8 cellular contexts compared by ENCODE assay signal in genomic region chr6:2353412-2354137, GRCh38.
DNase-seq lines count a peak whose midpoint lies in the region; ATAC-seq, FAIRE-seq and TF ChIP-seq lines count a peak whose summit lies in the region.

No MANE protein-coding gene starts in this region.

- no peaks in the 10 kb centered on the region; a peak in 2 of 5 replicates for H3K27me3 ChIP-seq in K562 (ENCODE audit: control insufficient read depth in 2 of 2, insufficient read depth in 2 of 2, low read length in 2 of 2)
- H3K27me3 ChIP-seq in spleen (replicated peaks in 1 of 7): no peaks in the 10 kb centered on the region

- H3K4me3 ChIP-seq in K562 (no peak overlapping the region), spleen (no peak overlapping the region)

- no peaks in the 10 kb centered on the region for H3K9me1 ChIP-seq in K562 (ENCODE audit: control insufficient read depth, insufficient read depth, low read length)

- intact Hi-C loops in K562 (cut with micrococcal nuclease): loop anchor here (1.0 to 10.0 kb wide), 7 partner anchors 144 to 757 kb away; no protein-coding TSS in a partner anchor
- intact Hi-C loops in spleen (cut with DNase I; ENCODE audit: low total_unique reads): loop anchor here (5.0 kb wide), 1 partner anchor 756 kb away; no protein-coding TSS in a partner anchor

- DNase-seq in NCI-H146 (lab: John Stamatoyannopoulos, UW) (peak; percentile 58), NCI-H146 treated with DMSO at 0.1 percent for 48 hours (lab: John Stamatoyannopoulos, UW; ENCODE audit: unreplicated experiment) (no peak), NCI-H128 (lab: John Stamatoyannopoulos, UW; ENCODE audit: unreplicated experiment) (peak; percentile 65), T-helper 9 cell (peak; percentile 12), K562 (ENCODE audit: extremely low read depth in 1 of 4, low spot score in 3 of 4) (peak; percentile 56 to 73 (median 59)), hypothalamus (lab: John Stamatoyannopoulos, UW) (peak in 29 of 51 donors; percentile 1 to 60 (median 18)), spleen (no peak)

- no peak for TF ChIP-seq EP300 in K562 (IDR thresholded peaks at IDR 0.05; ENCODE audit: low read length)

- 5% methylated on average over 10 of the region's 10 CpGs for WGBS in K562 (ENCODE audit: insufficient coverage, low coverage, missing lambda C conversion rate)
- WGBS in spleen, 5 donors: 62 to 75% (median 73%) methylated on average over 10 of the region's 10 CpGs

- ATAC-seq in K562 (peak; percentile 90), GM18858 (IDR thresholded peaks at IDR 0.05; ENCODE audit: unreplicated experiment) (no peak)

- POLR2A ChIA-PET in K562 (lab: Yijun Ruan, JAX): interaction anchor here (0.6 to 1.3 kb wide), 2 partner anchors 132 to 166 kb away, joined by 3 to 5 read pairs; no protein-coding TSS in a partner anchor

- peak; percentile 72 to 96 (median 80) for TF ChIP-seq CTCF in K562 (IDR thresholded peaks at IDR 0.05 in 2 of 3, conservative IDR thresholded peaks at IDR 0.05 in 1 of 3; ENCODE audit: insufficient read depth in 2 of 3, low read depth in 1 of 3, low read length in 3 of 3)
- TF ChIP-seq CTCF in spleen (IDR thresholded peaks at IDR 0.05 in 8 of 11, conservative IDR thresholded peaks at IDR 0.05 in 3 of 11): peak; percentile 27 to 71 (median 59)

- TF ChIP-seq POLR2A in K562 (conservative IDR thresholded peaks at IDR 0.05) (no peak), spleen (IDR thresholded peaks at IDR 0.05) (no peak)

- H3K79me2 ChIP-seq in K562 (ENCODE audit: control insufficient read depth, insufficient read depth, low read length): no peaks in the 10 kb centered on the region

- H4K20me1 ChIP-seq in K562 (replicated peaks; ENCODE audit: control insufficient read depth, insufficient read depth, low read length): no peaks in the 10 kb centered on the region

- no peak overlapping the region for H3K4me2 ChIP-seq in K562 (ENCODE audit: insufficient read depth, low read length)

- no TSS peak for BruUV-seq in K562 (replicated peaks; lab: Mats Ljungman, UMichigan)

- H3K9ac ChIP-seq in K562 (ENCODE audit: insufficient read depth in 1 of 2, low read depth in 2 of 2, low read length in 2 of 2): no peak overlapping the region

- H3K4me1 ChIP-seq in K562 (replicated peaks in 1 of 2; ENCODE audit: control insufficient read depth in 2 of 2, insufficient read depth in 2 of 2, low read length in 2 of 2): no peaks in the 10 kb centered on the region
- peaks cover 0 to 5% (median 0%) of the 10 kb centered on the region in 6 donors for H3K4me1 ChIP-seq in spleen

- no peaks in the 10 kb centered on the region for H3K36me3 ChIP-seq in K562 (ENCODE audit: control insufficient read depth, insufficient read depth, low read length)
- no peaks in the 10 kb centered on the region for H3K36me3 ChIP-seq in spleen

- in situ Hi-C loops in K562 (cut with MboI): loop anchor here (10.0 kb wide), 2 partner anchors 459 to 759 kb away; no protein-coding TSS in a partner anchor

- no peak overlapping the region for H2AFZ ChIP-seq in K562 (ENCODE audit: low read depth, low read length)

- peak; percentile 66 for FAIRE-seq in K562 (lab: Jason Lieb, UNC)

- H3K9me3 ChIP-seq in K562 (replicated peaks; ENCODE audit: control insufficient read depth, insufficient read depth, low read depth, low read length): no peaks in the 10 kb centered on the region
- H3K9me3 ChIP-seq in spleen: no peaks in the 10 kb centered on the region

- CTCF ChIA-PET in K562 (lab: Yijun Ruan, JAX; ENCODE audit: low intra/inter-chr PET ratio): interaction anchor here (0.6 to 2.0 kb wide), 8 partner anchors 89 to 757 kb away, joined by 3 to 17 read pairs (median 6); no protein-coding TSS in a partner anchor

- TF ChIP-seq RAD21 in K562 (CRISPR knock-in tag; conservative IDR thresholded peaks at IDR 0.05 in 1 of 2, IDR thresholded peaks at IDR 0.05 in 1 of 2): peak; percentile 90 to 93

- H3K27ac ChIP-seq in K562 (ENCODE audit: extremely low read depth, low read depth, low read length) (no peak overlapping the region), spleen (no peak overlapping the region)

TF ChIP-seq in K562, 482 proteins besides CTCF, POLR2A, EP300 and RAD21:
- TF ChIP-seq MAZ (CRISPR knock-in tag; conservative IDR thresholded peaks at IDR 0.05 in 1 of 2, IDR thresholded peaks at IDR 0.05 in 1 of 2): 0 out of 4 replicates have a peak, but pooled peaks of 1 of the 2 experiments have one; percentile 10
- TF ChIP-seq TEAD4 (IDR thresholded peaks at IDR 0.05; ENCODE audit: low read length): peak; percentile 26; the same call in 1 of the 2 replicates
- TF ChIP-seq TEAD4 (CRISPR knock-in tag; IDR thresholded peaks at IDR 0.05; ENCODE audit: borderline replicate concordance): no peak
- no peak for TF ChIP-seq POU5F1 (IDR thresholded peaks at IDR 0.05; ENCODE audit: borderline replicate concordance, low read depth, low read length, partially characterized antibody)
- peak; percentile 29; the same call in 1 of the 2 replicates for TF ChIP-seq CEBPB (tag; IDR thresholded peaks at IDR 0.05)
- TF ChIP-seq HEY1 (CRISPR knock-in tag; IDR thresholded peaks at IDR 0.05; ENCODE audit: borderline replicate concordance): 0 out of 2 replicates have a peak, but pooled peaks have one; percentile 14
- 0 out of 4 replicates have a peak, but pooled peaks of 1 of the 2 experiments have one; percentile 10 for TF ChIP-seq RCOR1 (IDR thresholded peaks at IDR 0.05; ENCODE audit: borderline replicate concordance in 1 of 2, low read depth in 2 of 2, low read length in 2 of 2)
- TF ChIP-seq CEBPG (CRISPR knock-in tag; IDR thresholded peaks at IDR 0.05): no peak
- TF ChIP-seq CEBPG (tag; conservative IDR thresholded peaks at IDR 0.05 in 1 of 2, IDR thresholded peaks at IDR 0.05 in 1 of 2): 0 out of 4 replicates have a peak, but pooled peaks of 1 of the 2 experiments have one; percentile 44
- TF ChIP-seq SOX6 (IDR thresholded peaks at IDR 0.05): peak; percentile 33; the same call in 1 of the 2 replicates
- TF ChIP-seq, protein P1, sequence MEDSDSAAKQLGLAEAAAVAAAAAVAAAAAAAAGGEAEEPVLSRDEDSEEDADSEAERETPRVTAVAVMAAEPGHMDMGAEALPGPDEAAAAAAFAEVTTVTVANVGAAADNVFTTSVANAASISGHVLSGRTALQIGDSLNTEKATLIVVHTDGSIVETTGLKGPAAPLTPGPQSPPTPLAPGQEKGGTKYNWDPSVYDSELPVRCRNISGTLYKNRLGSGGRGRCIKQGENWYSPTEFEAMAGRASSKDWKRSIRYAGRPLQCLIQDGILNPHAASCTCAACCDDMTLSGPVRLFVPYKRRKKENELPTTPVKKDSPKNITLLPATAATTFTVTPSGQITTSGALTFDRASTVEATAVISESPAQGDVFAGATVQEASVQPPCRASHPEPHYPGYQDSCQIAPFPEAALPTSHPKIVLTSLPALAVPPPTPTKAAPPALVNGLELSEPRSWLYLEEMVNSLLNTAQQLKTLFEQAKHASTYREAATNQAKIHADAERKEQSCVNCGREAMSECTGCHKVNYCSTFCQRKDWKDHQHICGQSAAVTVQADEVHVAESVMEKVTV (CRISPR knock-in tag; IDR thresholded peaks at IDR 0.05): peak; percentile 95
- TF ChIP-seq SMC3 (conservative IDR thresholded peaks at IDR 0.05; ENCODE audit: insufficient read depth, low read depth, low read length): peak; percentile 79
- no peak for TF ChIP-seq ETS2 (tag; IDR thresholded peaks at IDR 0.05; ENCODE audit: borderline replicate concordance, poor library complexity, severe bottlenecking)
- TF ChIP-seq ARID3A (IDR thresholded peaks at IDR 0.05; ENCODE audit: borderline replicate concordance, low read depth, low read length): peak; percentile 87; the same call in 1 of the 2 replicates
- TF ChIP-seq RB1 (IDR thresholded peaks at IDR 0.05; ENCODE audit: low read depth): peak; percentile 18; the same call in 1 of the 2 replicates
- TF ChIP-seq EHMT2 (IDR thresholded peaks at IDR 0.05): no peak
- TF ChIP-seq STAG1 (CRISPR knock-in tag; IDR thresholded peaks at IDR 0.05; ENCODE audit: borderline replicate concordance): peak; percentile 47; the same call in 1 of the 2 replicates

Comparison
In these comparisons a context has a peak if more than half of its experiments do, and no peak if none do; other contexts are left out.
1. DNase-seq: peak in NCI-H146 (single experiment), NCI-H128 (single experiment), T-helper 9 cell (single experiment), K562 (4 of 4) and hypothalamus (29 of 51); none in NCI-H146 treated with DMSO at 0.1 percent for 48 hours (single experiment) and spleen (single experiment).